ENCODE assay signal across 8 cellular contexts in the genomic region with DNA sequence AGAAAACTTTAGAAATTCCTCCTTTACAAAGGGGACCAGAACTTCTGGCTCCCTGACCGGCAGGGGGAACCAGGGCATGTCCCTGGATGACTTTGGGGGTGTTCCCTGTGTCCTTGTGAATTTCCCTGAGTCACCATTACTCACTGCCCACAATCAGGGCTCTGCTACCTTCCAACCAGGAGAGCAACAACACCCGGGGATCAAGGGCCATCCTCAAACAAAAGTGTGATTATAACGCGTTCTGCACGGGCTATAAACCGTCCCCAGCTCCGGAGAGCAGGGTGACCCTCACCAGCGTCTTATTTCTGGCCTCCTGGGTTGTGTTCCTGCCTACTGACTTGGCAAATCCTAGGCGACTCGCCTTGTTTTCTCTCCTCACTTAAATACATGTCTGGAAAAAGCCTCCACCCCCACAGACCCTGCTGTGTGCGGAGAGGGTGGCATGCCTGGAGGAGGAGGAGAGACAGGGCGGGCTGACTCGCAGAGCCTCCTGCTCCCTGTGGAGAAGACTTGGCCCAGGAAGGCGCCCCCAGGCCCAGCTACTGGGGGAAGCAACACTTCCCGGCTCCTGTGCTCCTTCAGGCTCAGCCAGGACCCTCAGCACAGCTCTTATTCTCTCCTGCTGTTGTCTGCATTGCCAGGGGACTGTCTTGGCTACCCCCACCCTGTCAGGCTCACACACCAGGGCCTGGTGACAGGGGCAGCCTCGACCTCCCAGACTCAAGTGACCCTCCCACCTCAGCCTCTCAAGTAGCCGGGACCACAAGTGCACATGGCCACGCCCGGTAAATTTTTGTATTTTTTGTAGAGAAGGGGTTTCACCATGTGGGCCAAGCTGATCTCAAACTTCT. TPM values are rescaled to one million over a fixed set of nuclear protein-coding genes. Genes with fewer than 3 reads are reported as not detected.
DNase-seq lines count a peak whose midpoint lies in the region; FAIRE-seq and TF ChIP-seq lines count a peak whose summit lies in the region.

No MANE protein-coding gene starts in this region.

- peak; percentile 94 for TF ChIP-seq CTCF in brain microvascular endothelial cell (IDR thresholded peaks at IDR 0.05; ENCODE audit: low read depth, low read length, missing control alignments)

- in situ Hi-C loops in brain microvascular endothelial cell (cut with HindIII; ENCODE audit: low pct_ligation_motif_present, low sequenced_read_pairs), result no loop called here

- H3K36me3 ChIP-seq in MG63 (no peaks in the 10 kb centered on the region), brain microvascular endothelial cell (replicated peaks) (no peaks in the 10 kb centered on the region), small intestine (ENCODE audit: control insufficient read depth in 2 of 2, insufficient read depth in 2 of 2, low read length in 2 of 2) (no peaks in the 10 kb centered on the region)

- H3K27ac ChIP-seq in brain microvascular endothelial cell (peak overlapping the region; percentile 74), small intestine (ENCODE audit: low read depth in 1 of 2, low read length in 1 of 2) (peak overlapping the region; percentile 61 to 86)

- 32 to 50% (median 44%) methylated on average over 19 of the region's 19 CpGs for WGBS in small intestine, 3 donors

- H3K4me1 ChIP-seq in small intestine (ENCODE audit: control insufficient read depth in 2 of 2, insufficient read depth in 1 of 2, low read depth in 1 of 2, low read length in 1 of 2), result peaks cover 2 to 3% of the 10 kb centered on the region in 2 donors

- H3K9me3 ChIP-seq in MG63 (no peaks in the 10 kb centered on the region), small intestine (ENCODE audit: control insufficient read depth, low read depth) (no peaks in the 10 kb centered on the region)

- H3K27me3 ChIP-seq in MG63 (no peaks in the 10 kb centered on the region), brain microvascular endothelial cell (replicated peaks) (no peaks in the 10 kb centered on the region), small intestine (ENCODE audit: control insufficient read depth in 2 of 2, insufficient read depth in 2 of 2, low read length in 2 of 2) (no peaks in the 10 kb centered on the region)

- peak; percentile 97 for DNase-seq in EH (ENCODE audit: low read depth)
- peak; percentile 94 for DNase-seq in MG63
- DNase-seq in brain microvascular endothelial cell, result peak; percentile 95
- DNase-seq in iPS-NIHi7 (ENCODE audit: extremely low spot score), result peak; percentile 87
- peak; percentile 95 for DNase-seq in small intestine
- no peak for DNase-seq in D341Med (ENCODE audit: low spot score)
- no peak for DNase-seq in DMS114 treated with DMSO at 0.1 percent for 48 hours (lab: John Stamatoyannopoulos, UW; ENCODE audit: unreplicated experiment)
- DNase-seq in cerebellar nuclear complex (lab: John Stamatoyannopoulos, UW), result no peak

- H3K4me3 ChIP-seq in MG63 (peak overlapping the region; percentile 15), brain microvascular endothelial cell (ENCODE audit: low read depth, low read length) (peak overlapping the region; percentile 37), small intestine (ENCODE audit: low read depth in 1 of 2, low read length in 2 of 2) (no peak overlapping the region)

- no peak for FAIRE-seq in small intestine (lab: Jason Lieb, UNC)

RNA-seq across cellular contexts. Expression of gene FGD2, which starts 54.1 kb away (rescaled TPM):
- total RNA-seq in MG63 (2014; rRNA removed; shearing (Covaris generic); ENCODE audit: low replicate concordance), result 0.33 TPM in 1 of 2 replicates, not detected in the other
- 1 to 10 TPM; 1.1 to 8.8 (median 5.7) TPM for polyA plus RNA-seq in small intestine

Comparison
In these comparisons a context has a peak if more than half of its experiments do, and no peak if none do; other contexts are left out.
1. DNase-seq: peak in EH (single experiment), MG63 (single experiment), brain microvascular endothelial cell (single experiment), iPS-NIHi7 (single experiment) and small intestine (single experiment); none in D341Med (single experiment), DMS114 treated with DMSO at 0.1 percent for 48 hours (single experiment) and cerebellar nuclear complex (0 of 2).
2. H3K4me3 ChIP-seq: peak in MG63 (single experiment) and brain microvascular endothelial cell (single experiment); none in small intestine (0 of 2).